In genomic region chr15:64013179-64014043, GRCh38 we compare ENCODE assay signal across 9 cellular contexts. TPM values are rescaled to one million over a fixed set of nuclear protein-coding genes. Genes with fewer than 3 reads are reported as not detected.
DNase-seq lines count a peak whose midpoint lies in the region; ATAC-seq and TF ChIP-seq lines count a peak whose summit lies in the region.
"Had no signal": no experiment of that assay in that cellular context is flagged by ENCODE, and none has a peak within 500 bp of the region (broad histone marks: within the 10 kb centered on the region; RNA-seq: fewer than 3 reads in every experiment).

No MANE protein-coding gene starts in this region.

- no peak overlapping the region for H3K4me3 ChIP-seq in heart left ventricle
- H3K4me3 ChIP-seq in lower lobe of right lung, result no peak overlapping the region
- no peak overlapping the region for H3K4me3 ChIP-seq in transverse colon

- H3K27ac ChIP-seq in heart left ventricle, result peak overlapping the region in 10 of 12 donors; percentile 43 to 91 (median 82)
- peak overlapping the region; percentile 58 for H3K27ac ChIP-seq in lower lobe of right lung
- H3K27ac ChIP-seq in transverse colon, result peak overlapping the region; percentile 65 to 71 (median 70)

- no peaks in the 10 kb centered on the region for H3K36me3 ChIP-seq in heart left ventricle
- no peaks in the 10 kb centered on the region for H3K36me3 ChIP-seq in lower lobe of right lung
- no peaks in the 10 kb centered on the region for H3K36me3 ChIP-seq in transverse colon

- 71 to 79% (median 72%) methylated on average over 3 of the region's 3 CpGs for WGBS in heart left ventricle, 4 donors
- 57 to 59% methylated on average over 2 to 3 of the region's 3 CpGs for whole genome bisulfite sequencing in transverse colon (ENCODE audit: low coverage in 1 of 2), 2 donors

- H3K4me1 ChIP-seq in heart left ventricle (peaks cover 3 to 88% (median 47%) of the 10 kb centered on the region in 12 donors), lower lobe of right lung (peaks cover 54% of the 10 kb centered on the region), transverse colon (peaks cover 8 to 64% (median 33%) of the 10 kb centered on the region in 4 donors)

- no peaks in the 10 kb centered on the region for H3K36me3 Mint-ChIP-seq in T-helper 17 cell (ENCODE audit: low read depth)

- peaks cover 24% of the 10 kb centered on the region for H3K4me1 Mint-ChIP-seq in T-helper 17 cell

- TF ChIP-seq EP300 in transverse colon (IDR thresholded peaks at IDR 0.05; ENCODE audit: low read depth), result no peak

- H3K27me3 ChIP-seq in heart left ventricle (no peaks in the 10 kb centered on the region), lower lobe of right lung (ENCODE audit: low read depth) (no peaks in the 10 kb centered on the region), transverse colon (no peaks in the 10 kb centered on the region)

- H3K27ac Mint-ChIP-seq in T-helper 17 cell, result peak overlapping the region; percentile 97

- TF ChIP-seq POLR2A in heart left ventricle (IDR thresholded peaks at IDR 0.05), result no peak
- TF ChIP-seq POLR2A in transverse colon (IDR thresholded peaks at IDR 0.05), result no peak

- ATAC-seq in heart left ventricle, result no peak
- no peak for ATAC-seq in left ventricle myocardium superior
- ATAC-seq in T-helper 17 cell, result no peak
- peak; percentile 16 to 30 for ATAC-seq in lower lobe of right lung
- ATAC-seq in HG02623 (IDR thresholded peaks at IDR 0.05; ENCODE audit: unreplicated experiment), result no peak
- ATAC-seq in HG02970 (IDR thresholded peaks at IDR 0.05; ENCODE audit: low FRiP score, unreplicated experiment), result no peak

- in situ Hi-C loops in transverse colon (cut with MboI; ENCODE audit: low pct_ligation_motif_present in 1 of 4, low pct_unique_long_range_greater_than_20kb in 1 of 4, low sequenced_read_pairs in 3 of 4), result no loop called here

- H3K4me3 Mint-ChIP-seq in T-helper 17 cell, result no peak overlapping the region

- DNase-seq in heart left ventricle, result no peak
- DNase-seq in left ventricle myocardium superior, result no peak
- no peak for DNase-seq in T-helper 17 cell
- DNase-seq in lower lobe of right lung, result no peak
- DNase-seq in transverse colon, result peak; percentile 56
- DNase-seq in activated CD4-positive, CD25-positive, alpha-beta regulatory T cell treated with anti-CD3 and anti-CD28 coated beads, Interleukin-2, amount 50 U/mL, for 72 hours, result no peak
- DNase-seq: glutamatergic neuron had no signal

- no peak for TF ChIP-seq CTCF in heart left ventricle (IDR thresholded peaks at IDR 0.05)
- no peak for TF ChIP-seq CTCF in lower lobe of right lung (IDR thresholded peaks at IDR 0.05)
- no peak for TF ChIP-seq CTCF in transverse colon (IDR thresholded peaks at IDR 0.05)

- intact Hi-C loops in heart left ventricle (cut with DNase I) (no loop called here), left ventricle myocardium superior (cut with micrococcal nuclease) (no loop called here), lower lobe of right lung (cut with DNase I) (no loop called here), transverse colon (cut with DNase I; ENCODE audit: low total_unique reads) (no loop called here)

- no peaks in the 10 kb centered on the region for H3K9me3 ChIP-seq in heart left ventricle
- no peaks in the 10 kb centered on the region for H3K9me3 ChIP-seq in T-helper 17 cell (ENCODE audit: control insufficient read depth, low read length, poor library complexity, severe bottlenecking)
- no peaks in the 10 kb centered on the region for H3K9me3 ChIP-seq in lower lobe of right lung
- no peaks in the 10 kb centered on the region for H3K9me3 ChIP-seq in transverse colon

- H3K27me3 Mint-ChIP-seq in T-helper 17 cell, result no peaks in the 10 kb centered on the region

RNA-seq across cellular contexts. Expression of gene DAPK2, which starts 32.9 kb away (rescaled TPM):
- total RNA-seq in heart left ventricle (10 to 100 TPM; 20.4 to 56.2 (median 26.4) TPM), left ventricle myocardium superior (43.4 TPM), T-helper 17 cell (1 to 10 TPM; 1.6 to 2.7 TPM), lower lobe of right lung (56.8 TPM), transverse colon (100 to 1,000 TPM in 3 of 4 donors, 10 to 100 TPM in 1; 45.1 to 244 (median 107) TPM)
- 10 to 100 TPM; 24.6 to 30.9 TPM for polyA plus RNA-seq in heart left ventricle

Comparison
In these comparisons a context has a peak if more than half of its experiments do, and no peak if none do; other contexts are left out.
1. ATAC-seq: peak in lower lobe of right lung (2 of 2); none in heart left ventricle (0 of 4), left ventricle myocardium superior (single experiment), T-helper 17 cell (single experiment), HG02623 (single experiment) and HG02970 (single experiment).
2. RNA of gene DAPK2, which starts 32.9 kb away (total RNA-seq): 45.1 to 244 TPM in transverse colon, 56.8 TPM in lower lobe of right lung (single experiment), 43.4 TPM in left ventricle myocardium superior (single experiment) and 20.4 to 56.2 TPM in heart left ventricle; 1.6 to 2.7 TPM in T-helper 17 cell; every median in the first group is over 4 times any median in the second.
3. Peak in every context shown above with its lines, with median percentiles within 50 percentile points of each other: H3K27ac ChIP-seq.